ENCODE assay signal across 8 cellular contexts in genomic region chr10:73873163-73873842, GRCh38. TPM values are rescaled to one million over a fixed set of nuclear protein-coding genes. Genes with fewer than 3 reads are reported as not detected.
A peak's percentile ranks its signal among the peaks of the same experiment; 100 is the strongest.
DNase-seq lines count a peak whose midpoint lies in the region; ATAC-seq and TF ChIP-seq lines count a peak whose summit lies in the region.

No MANE protein-coding gene starts in this region.

- H3K9me3 Mint-ChIP-seq in activated CD8-positive, alpha-beta T cell treated with anti-CD3 and anti-CD28 coated beads for 36 hours: no peaks in the 10 kb centered on the region

- H3K27me3 Mint-ChIP-seq in activated CD8-positive, alpha-beta T cell treated with anti-CD3 and anti-CD28 coated beads for 36 hours: no peaks in the 10 kb centered on the region

- peaks cover 62% of the 10 kb centered on the region for H3K4me1 Mint-ChIP-seq in activated CD8-positive, alpha-beta T cell treated with anti-CD3 and anti-CD28 coated beads for 36 hours (ENCODE audit: low read depth)

- intact Hi-C loops in activated CD8-positive, alpha-beta T cell treated with anti-CD3 and anti-CD28 coated beads for 36 hours (cut with micrococcal nuclease): no loop called here

- peaks cover 3% of the 10 kb centered on the region for H3K79me2 ChIP-seq in smooth muscle cell (ENCODE audit: low read depth)

- peaks cover 8% of the 10 kb centered on the region for H4K20me1 ChIP-seq in smooth muscle cell (ENCODE audit: low read depth)

- H3K27ac Mint-ChIP-seq in activated CD8-positive, alpha-beta T cell treated with anti-CD3 and anti-CD28 coated beads for 36 hours: peak overlapping the region; percentile 68

- peak overlapping the region; percentile 93 for H3K4me2 ChIP-seq in smooth muscle cell

- H3K4me3 Mint-ChIP-seq in activated CD8-positive, alpha-beta T cell treated with anti-CD3 and anti-CD28 coated beads for 36 hours: peak overlapping the region; percentile 76

- H3K4me3 ChIP-seq in HL-60 (replicated peaks; ENCODE audit: insufficient read depth, low read length) (peak overlapping the region; percentile 84), iPS-15b (ENCODE audit: low read depth, low read length) (peak overlapping the region; percentile 64), smooth muscle cell (peak overlapping the region; percentile 75)

- CTCF ChIA-PET in activated CD8-positive, alpha-beta T cell treated with anti-CD3 and anti-CD28 coated beads for 36 hours (lab: Charles Lee): interaction anchor here (0.7 to 9.5 kb wide), 5 partner anchors 8 to 67 kb away, joined by 3 to 430 read pairs (median 4); no protein-coding TSS in a partner anchor

- peaks cover 11% of the 10 kb centered on the region for H3K36me3 Mint-ChIP-seq in activated CD8-positive, alpha-beta T cell treated with anti-CD3 and anti-CD28 coated beads for 36 hours (ENCODE audit: low read depth)

- H2AFZ ChIP-seq in smooth muscle cell (ENCODE audit: low read depth): no peak overlapping the region

- TF ChIP-seq CTCF in HL-60 (IDR thresholded peaks at IDR 0.05; ENCODE audit: insufficient read depth, low read length): no peak
- TF ChIP-seq CTCF in activated CD8-positive, alpha-beta T cell treated with anti-CD3 and anti-CD28 coated beads for 36 hours (IDR thresholded peaks at IDR 0.05): no peak
- no peak for TF ChIP-seq CTCF in smooth muscle cell (IDR thresholded peaks at IDR 0.05; ENCODE audit: borderline replicate concordance, insufficient read depth, poor library complexity, severe bottlenecking)

- H3K4me1 ChIP-seq in iPS-15b (ENCODE audit: control insufficient read depth, insufficient read depth, low read length) (peaks cover 7% of the 10 kb centered on the region), smooth muscle cell (ENCODE audit: low read depth) (peaks cover 3% of the 10 kb centered on the region)

- no peaks in the 10 kb centered on the region for H3K9me3 ChIP-seq in iPS-15b (ENCODE audit: control insufficient read depth, insufficient read depth, low read length)
- no peaks in the 10 kb centered on the region for H3K9me3 ChIP-seq in smooth muscle cell (replicated peaks; ENCODE audit: low read depth)

- H3K36me3 ChIP-seq in iPS-15b (ENCODE audit: control insufficient read depth, insufficient read depth, low read length) (peaks cover 14% of the 10 kb centered on the region), smooth muscle cell (ENCODE audit: low read depth) (no peaks in the 10 kb centered on the region)

- 58% methylated on average over 22 of the region's 32 CpGs for WGBS in smooth muscle cell (ENCODE audit: low lambda C conversion rate)

- no peak overlapping the region for H3K9ac ChIP-seq in iPS-15b (ENCODE audit: low read depth, low read length)
- no peak overlapping the region for H3K9ac ChIP-seq in smooth muscle cell (ENCODE audit: low read depth)

- no peaks in the 10 kb centered on the region for H3F3A ChIP-seq in smooth muscle cell (ENCODE audit: low read depth)

- H3K27me3 ChIP-seq in HL-60 (ENCODE audit: insufficient read depth, poor library complexity, severe bottlenecking) (no peaks in the 10 kb centered on the region), iPS-15b (ENCODE audit: control insufficient read depth, insufficient read depth, low read length) (peaks cover 4% of the 10 kb centered on the region), smooth muscle cell (ENCODE audit: low read depth) (no peaks in the 10 kb centered on the region)

- POLR2A ChIA-PET in activated CD8-positive, alpha-beta T cell treated with anti-CD3 and anti-CD28 coated beads for 36 hours (lab: Charles Lee): interaction anchor here (0.8 to 3.6 kb wide), 3 partner anchors 9 to 21 kb away, joined by 3 to 32 read pairs (median 22); no protein-coding TSS in a partner anchor

- DNase-seq in HL-60 (ENCODE audit: low read depth in 1 of 2, low spot score in 1 of 2) (no peak), smooth muscle cell (lab: John Stamatoyannopoulos, UW; ENCODE audit: unreplicated experiment) (no peak), ecto neural progenitor cell (ENCODE audit: low spot score) (no peak), left lobe of liver (ENCODE audit: low spot score) (no peak)
- DNase-seq in activated CD8-positive, alpha-beta T cell treated with anti-CD3 and anti-CD28 coated beads for 36 hours: no peak
- no peak for DNase-seq in NK-92 treated with Interleukin-12 subunit alpha and Interleukin-12 subunit beta, amount 100 ng/mL, for 24 hours (lab: John Stamatoyannopoulos, UW)

- no peak for ATAC-seq in activated CD8-positive, alpha-beta T cell treated with anti-CD3 and anti-CD28 coated beads for 36 hours
- ATAC-seq in HG03432 (IDR thresholded peaks at IDR 0.05; ENCODE audit: unreplicated experiment): no peak
- ATAC-seq in left lobe of liver: no peak

- H3K27ac ChIP-seq in HL-60 (replicated peaks): no peak overlapping the region
- H3K27ac ChIP-seq in smooth muscle cell (ENCODE audit: low read depth): no peak overlapping the region

RNA-seq across cellular contexts. Expression of gene CAMK2G, which starts 1.1 kb away (rescaled TPM):
- total RNA-seq in activated CD8-positive, alpha-beta T cell treated with anti-CD3 and anti-CD28 coated beads for 36 hours: 10 to 100 TPM; 17.8 to 18.5 TPM
- total RNA-seq in smooth muscle cell (10.5 and 10.8 TPM in 2 replicates), left lobe of liver (11.1 TPM)
- polyA plus RNA-seq in smooth muscle cell: 2.2 and 4.0 TPM in 2 replicates

RNA-seq across cellular contexts. Expression of gene PLAU, which starts 37.6 kb away (rescaled TPM):
- under 1 TPM; 0.41 to 0.47 TPM for total RNA-seq in activated CD8-positive, alpha-beta T cell treated with anti-CD3 and anti-CD28 coated beads for 36 hours
- total RNA-seq in smooth muscle cell: 4.1 and 10.7 TPM in 2 replicates
- 9.2 and 28.9 TPM in 2 replicates for polyA plus RNA-seq in smooth muscle cell
- total RNA-seq in left lobe of liver: 0.50 TPM
